In the genomic region with DNA sequence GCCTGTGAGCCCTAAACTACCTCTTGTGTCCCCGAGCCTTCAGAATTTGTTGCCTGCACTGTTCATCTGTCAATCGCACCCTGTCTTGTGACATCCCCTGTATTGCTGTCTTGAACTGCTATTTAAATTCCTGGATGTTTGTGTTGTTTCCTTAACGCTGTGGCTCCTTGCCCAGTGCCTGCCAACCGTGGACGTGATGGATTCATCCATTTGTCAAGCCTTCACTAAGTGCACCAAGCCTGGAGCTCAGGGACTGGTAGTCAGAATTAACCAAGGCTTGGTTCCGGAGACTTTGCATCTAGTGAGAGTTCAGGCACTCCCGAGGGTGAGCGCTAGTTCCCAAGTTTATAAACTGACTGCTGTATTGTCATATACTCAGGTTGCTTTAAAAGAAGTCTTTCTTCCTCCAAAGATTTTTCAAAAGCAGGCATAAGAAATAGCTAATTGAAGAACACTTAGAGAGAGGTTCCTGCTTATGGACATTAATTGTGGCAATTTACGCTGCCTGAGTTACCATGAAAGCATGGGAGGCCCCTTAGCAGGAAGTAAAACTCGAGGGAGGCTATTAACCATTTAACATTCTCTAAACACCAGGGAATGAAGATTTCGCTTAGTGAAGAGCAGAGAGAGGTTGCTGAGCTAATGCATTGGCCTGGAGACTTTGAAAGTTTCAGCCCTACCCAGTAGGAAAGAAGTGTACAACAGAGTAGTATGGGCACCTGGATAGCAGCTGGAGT, we compare ENCODE assay signal across 10 cellular contexts. TPM values are rescaled to one million over a fixed set of nuclear protein-coding genes. Genes with fewer than 3 reads are reported as not detected.
DNase-seq lines count a peak whose midpoint lies in the region; FAIRE-seq and TF ChIP-seq lines count a peak whose summit lies in the region.
"Had no signal": no experiment of that assay in that cellular context is flagged by ENCODE, and none has a peak within 500 bp of the region (broad histone marks: within the 10 kb centered on the region; RNA-seq: fewer than 3 reads in every experiment).

No MANE protein-coding gene starts in this region.

- WGBS in stomach, 5 donors = 58 to 70% (median 65%) methylated on average over 11 of the region's 11 CpGs

- H3K4me1 ChIP-seq in stomach (peaks cover 0 to 31% (median 16%) of the 10 kb centered on the region in 4 donors), kidney (ENCODE audit: control insufficient read depth in 1 of 2, insufficient read depth in 1 of 2, low read depth in 1 of 2, low read length in 2 of 2) (peaks cover 9 to 12% of the 10 kb centered on the region in 2 donors)

- H3K36me3 ChIP-seq in stomach (no peaks in the 10 kb centered on the region), kidney (ENCODE audit: control insufficient read depth in 1 of 2, insufficient read depth in 2 of 2, low read length in 2 of 2) (peaks cover 0 to 8% of the 10 kb centered on the region in 2 donors)
- H3K36me3 ChIP-seq: neutrophil had no signal

- H3K27ac Mint-ChIP-seq in brain = peak overlapping the region; percentile 67 to 89 (median 84)
- H3K27ac Mint-ChIP-seq: activated CD4-positive, alpha-beta T cell treated with anti-CD3 and anti-CD28 coated beads for 36 hours had no signal

- intact Hi-C loops in stomach (cut with DNase I; ENCODE audit: low total_unique reads) (no loop called here), kidney (cut with DNase I) (no loop called here)

- peaks cover 7% of the 10 kb centered on the region for H3K27me3 Mint-ChIP-seq in brain
- H3K27me3 Mint-ChIP-seq: activated CD4-positive, alpha-beta T cell treated with anti-CD3 and anti-CD28 coated beads for 36 hours had no signal

- TF ChIP-seq CTCF in NB4 (IDR thresholded peaks at IDR 0.05; ENCODE audit: low read depth, low read length) = no peak
- TF ChIP-seq CTCF in brain (conservative IDR thresholded peaks at IDR 0.05) = no peak
- no peak for TF ChIP-seq CTCF in stomach (IDR thresholded peaks at IDR 0.05)
- TF ChIP-seq CTCF in kidney (IDR thresholded peaks at IDR 0.05; ENCODE audit: borderline replicate concordance, extremely low read depth, insufficient read depth) = no peak

- peak overlapping the region in 3 of 5 experiments; percentile 40 to 74 (median 57) for H3K4me3 Mint-ChIP-seq in brain
- H3K4me3 Mint-ChIP-seq: activated CD4-positive, alpha-beta T cell treated with anti-CD3 and anti-CD28 coated beads for 36 hours had no signal

- H3K27me3 ChIP-seq in stomach = no peaks in the 10 kb centered on the region
- H3K27me3 ChIP-seq: neutrophil had no signal

- H3K9me3 Mint-ChIP-seq in brain = no peaks in the 10 kb centered on the region

- peak; percentile 14 for DNase-seq in NB4 (ENCODE audit: low read depth)
- DNase-seq in kidney tubule cell (ENCODE audit: low spot score) = peak; percentile 64
- no peak for DNase-seq in stomach
- DNase-seq in AML-193 (lab: John Stamatoyannopoulos, UW) = no peak
- DNase-seq in GF-D8 (lab: John Stamatoyannopoulos, UW) = no peak
- DNase-seq in kidney = no peak
- DNase-seq: activated CD4-positive, alpha-beta T cell treated with anti-CD3 and anti-CD28 coated beads for 36 hours; NCI-H1417 treated with DMSO at 0.1 percent for 48 hours had no signal

- no peak for TF ChIP-seq EP300 in stomach (IDR thresholded peaks at IDR 0.05)

- TF ChIP-seq POLR2A in NB4 (IDR thresholded peaks at IDR 0.05; ENCODE audit: extremely low read depth, insufficient read length) (no peak), stomach (IDR thresholded peaks at IDR 0.05) (no peak)

- H3K4me1 Mint-ChIP-seq in brain = peaks cover 31% of the 10 kb centered on the region
- H3K4me1 Mint-ChIP-seq: activated CD4-positive, alpha-beta T cell treated with anti-CD3 and anti-CD28 coated beads for 36 hours had no signal

- FAIRE-seq in kidney (lab: Jason Lieb, UNC) = no peak

- H3K4me3 ChIP-seq in NB4 (ENCODE audit: low read depth, low read length) (no peak overlapping the region), stomach (no peak overlapping the region), kidney (ENCODE audit: low read length in 2 of 2) (no peak overlapping the region)

- H3K9ac ChIP-seq in kidney (ENCODE audit: low read length in 2 of 2) = no peak overlapping the region

- H3K27ac ChIP-seq in stomach (peak overlapping the region in 3 of 5 donors; percentile 6 to 63 (median 37)), kidney (ENCODE audit: low read depth in 2 of 2, low read length in 2 of 2) (peak overlapping the region in 1 of 2 donors; percentile 8)
- H3K27ac ChIP-seq: neutrophil had no signal

- H3K9me3 ChIP-seq in stomach (no peaks in the 10 kb centered on the region), kidney (ENCODE audit: control insufficient read depth in 1 of 2, low read length in 2 of 2) (no peaks in the 10 kb centered on the region)
- H3K9me3 ChIP-seq: neutrophil had no signal

- no peaks in the 10 kb centered on the region for H3K36me3 Mint-ChIP-seq in brain

RNA-seq across cellular contexts. Expression of a gene that starts 29.0 kb away (rescaled TPM):
- polyA plus RNA-seq in brain (ENCODE audit: insufficient read depth, low read depth, low replicate concordance) = 74.7 TPM
- 10 to 100 TPM; 27.0 to 71.4 (median 49.2) TPM for total RNA-seq in stomach
- 10 to 100 TPM; 26.6 to 41.0 (median 30.4) TPM for polyA plus RNA-seq in stomach
- total RNA-seq in kidney = 114 TPM
- polyA plus RNA-seq in kidney (ENCODE audit: insufficient read depth, low read depth, low replicate concordance) = 137 TPM

Comparison
In these comparisons a context has a peak if more than half of its experiments do, and no peak if none do; other contexts are left out.
1. DNase-seq: peak in NB4 (single experiment) and kidney tubule cell (single experiment); none in stomach (single experiment), AML-193 (0 of 2), GF-D8 (single experiment) and kidney (single experiment).